In genomic region chr7:118918556-118918955, GRCh38 we compare ENCODE assay signal across 10 cellular contexts.
DNase-seq lines count a peak whose midpoint lies in the region; ATAC-seq and TF ChIP-seq lines count a peak whose summit lies in the region.
"Had no signal": no experiment of that assay in that cellular context is flagged by ENCODE, and none has a peak within 500 bp of the region (broad histone marks: within the 10 kb centered on the region; RNA-seq: fewer than 3 reads in every experiment).

No MANE protein-coding gene starts in this region.

- DNase-seq in COLO829 (ENCODE audit: low spot score) (peak; percentile 4), LoVo (ENCODE audit: low spot score) (peak; percentile 52), RWPE1 (ENCODE audit: low spot score) (peak; percentile 4), glomerular visceral epithelial cell (ENCODE audit: extremely low spot score) (peak; percentile 24), aorta (no peak)
- DNase-seq in naive thymus-derived CD4-positive, alpha-beta T cell, result no peak
- DNase-seq: activated gamma-delta T cell treated with Interleukin-2 at 50 U/mL for 16 hours, GF-D8 had no signal

- CTCF ChIA-PET in RWPE1 (lab: Yijun Ruan, JAX), result interaction anchor here (0.5 to 0.7 kb wide), 2 partner anchors 84 to 473 kb away, joined by 3 read pairs; no protein-coding TSS in a partner anchor
- CTCF ChIA-PET in naive thymus-derived CD4-positive, alpha-beta T cell (lab: Charles Lee), result no interaction called here

- H3K4me1 ChIP-seq in naive thymus-derived CD4-positive, alpha-beta T cell (ENCODE audit: control insufficient read depth in 2 of 2, insufficient read depth in 2 of 2, low read length in 2 of 2), result no peaks in the 10 kb centered on the region
- H3K4me1 ChIP-seq in gastroesophageal sphincter (no peaks in the 10 kb centered on the region), aorta (ENCODE audit: control insufficient read depth in 1 of 2, insufficient read depth in 2 of 2, low read length in 2 of 2) (no peaks in the 10 kb centered on the region)

- peaks cover 0 to 3% (median 0%) of the 10 kb centered on the region in 3 experiments for H3K9me3 ChIP-seq in naive thymus-derived CD4-positive, alpha-beta T cell (ENCODE audit: control insufficient read depth in 2 of 3, low read length in 3 of 3)
- H3K9me3 ChIP-seq in gastroesophageal sphincter, result no peaks in the 10 kb centered on the region
- no peaks in the 10 kb centered on the region for H3K9me3 ChIP-seq in aorta (ENCODE audit: control insufficient read depth, low read length)

- TF ChIP-seq EP300 in gastroesophageal sphincter (IDR thresholded peaks at IDR 0.05), result no peak

- peak; percentile 35 for TF ChIP-seq CTCF in RWPE1 (conservative IDR thresholded peaks at IDR 0.05; ENCODE audit: low read depth)
- TF ChIP-seq CTCF in gastroesophageal sphincter (IDR thresholded peaks at IDR 0.05), result no peak

- no peak overlapping the region for H3K4me3 ChIP-seq in naive thymus-derived CD4-positive, alpha-beta T cell (ENCODE audit: low read length)
- H3K4me3 ChIP-seq in gastroesophageal sphincter, result no peak overlapping the region
- H3K4me3 ChIP-seq in aorta (ENCODE audit: low read length in 2 of 2), result no peak overlapping the region

- WGBS in gastroesophageal sphincter (ENCODE audit: low coverage in 1 of 2), 2 donors, result 64 to 70% methylated on average over 2 of the region's 2 CpGs
- 66 to 71% methylated on average over 2 of the region's 2 CpGs for WGBS in aorta, 2 donors

- no peak for ATAC-seq in naive thymus-derived CD4-positive, alpha-beta T cell
- ATAC-seq in gastroesophageal sphincter (no peak), GM21360 (IDR thresholded peaks at IDR 0.05; ENCODE audit: unreplicated experiment) (no peak), aorta (ENCODE audit: low FRiP score) (no peak)

- no peaks in the 10 kb centered on the region for H3K27me3 ChIP-seq in naive thymus-derived CD4-positive, alpha-beta T cell (ENCODE audit: control insufficient read depth in 2 of 2, insufficient read depth in 2 of 2, low read length in 2 of 2)
- H3K27me3 ChIP-seq in gastroesophageal sphincter (no peaks in the 10 kb centered on the region), aorta (ENCODE audit: control insufficient read depth in 1 of 2, insufficient read depth in 2 of 2, low read length in 1 of 2) (no peaks in the 10 kb centered on the region)

- H3K4me1 Mint-ChIP-seq in naive thymus-derived CD4-positive, alpha-beta T cell, result no peaks in the 10 kb centered on the region

- H3K27ac Mint-ChIP-seq in naive thymus-derived CD4-positive, alpha-beta T cell, result no peak overlapping the region

- POLR2A ChIA-PET in RWPE1 (lab: Yijun Ruan, JAX; ENCODE audit: low non-redundant PET), result no interaction called here
- POLR2A ChIA-PET in naive thymus-derived CD4-positive, alpha-beta T cell (lab: Charles Lee), result no interaction called here

- intact Hi-C loops in naive thymus-derived CD4-positive, alpha-beta T cell (cut with micrococcal nuclease), result no loop called here
- intact Hi-C loops in aorta (cut with DNase I), result loop anchor here in 1 of 2 donors (2.0 kb wide), 1 partner anchor 256 kb away; no protein-coding TSS in a partner anchor

- H3K27ac ChIP-seq in RWPE1 (no peak overlapping the region), gastroesophageal sphincter (no peak overlapping the region), aorta (ENCODE audit: low read depth in 1 of 2, low read length in 2 of 2) (no peak overlapping the region)
- no peak overlapping the region for H3K27ac ChIP-seq in naive thymus-derived CD4-positive, alpha-beta T cell (ENCODE audit: low read depth, low read length)

- peaks cover 0 to 7% (median 0%) of the 10 kb centered on the region in 11 donors for H3K9me3 Mint-ChIP-seq in naive thymus-derived CD4-positive, alpha-beta T cell

- TF ChIP-seq POLR2A in gastroesophageal sphincter (IDR thresholded peaks at IDR 0.05), result no peak

- no peaks in the 10 kb centered on the region for H3K36me3 ChIP-seq in naive thymus-derived CD4-positive, alpha-beta T cell (ENCODE audit: control insufficient read depth in 2 of 3, insufficient read depth in 3 of 3, low read length in 3 of 3)
- H3K36me3 ChIP-seq in gastroesophageal sphincter (no peaks in the 10 kb centered on the region), aorta (ENCODE audit: control insufficient read depth in 1 of 2, insufficient read depth in 2 of 2, low read length in 1 of 2) (no peaks in the 10 kb centered on the region)

- H3K27me3 Mint-ChIP-seq in naive thymus-derived CD4-positive, alpha-beta T cell, result no peaks in the 10 kb centered on the region

- H3K36me3 Mint-ChIP-seq in naive thymus-derived CD4-positive, alpha-beta T cell, result no peaks in the 10 kb centered on the region

- H3K4me3 Mint-ChIP-seq in naive thymus-derived CD4-positive, alpha-beta T cell, result no peak overlapping the region

Comparison
In these comparisons a context has a peak if more than half of its experiments do, and no peak if none do; other contexts are left out.
1. DNase-seq: peak in COLO829 (single experiment), LoVo (single experiment), RWPE1 (single experiment) and glomerular visceral epithelial cell (single experiment); none in naive thymus-derived CD4-positive, alpha-beta T cell (0 of 9) and aorta (0 of 2).